ENCODE assay signal across 14 cellular contexts in genomic region chr5:77022511-77023417, GRCh38. TPM values are rescaled to one million over a fixed set of nuclear protein-coding genes. Genes with fewer than 3 reads are reported as not detected.
DNase-seq lines count a peak whose midpoint lies in the region; ATAC-seq, FAIRE-seq and TF ChIP-seq lines count a peak whose summit lies in the region.
"Had no signal": no experiment of that assay in that cellular context is flagged by ENCODE, and none has a peak within 500 bp of the region (broad histone marks: within the 10 kb centered on the region; RNA-seq: fewer than 3 reads in every experiment).

No MANE protein-coding gene starts in this region.

- CTCF ChIA-PET in K562 (lab: Yijun Ruan, JAX; ENCODE audit: low intra/inter-chr PET ratio), result no interaction called here
- CTCF ChIA-PET in activated CD4-positive, alpha-beta T cell treated with anti-CD3 and anti-CD28 coated beads for 36 hours (lab: Charles Lee), result interaction anchor here (0.7 kb wide), 1 partner anchor 30 kb away, joined by 4 read pairs; no protein-coding TSS in a partner anchor

- intact Hi-C loops in K562 (cut with micrococcal nuclease) (no loop called here), right lobe of liver (cut with DNase I) (no loop called here)
- intact Hi-C loops in activated CD4-positive, alpha-beta T cell treated with anti-CD3 and anti-CD28 coated beads for 36 hours (cut with DNase I, micrococcal nuclease), result no loop called here

- no peak overlapping the region for H3K27ac Mint-ChIP-seq in activated CD4-positive, alpha-beta T cell treated with anti-CD3 and anti-CD28 coated beads for 36 hours
- H3K27ac Mint-ChIP-seq: B cell; CD8-positive, alpha-beta T cell had no signal

- TF ChIP-seq EP300 in K562 (IDR thresholded peaks at IDR 0.05; ENCODE audit: low read length), result no peak

- H3K4me1 ChIP-seq in K562 (replicated peaks in 1 of 2; ENCODE audit: control insufficient read depth in 2 of 2, insufficient read depth in 2 of 2, low read length in 2 of 2) (no peaks in the 10 kb centered on the region), right lobe of liver (peaks cover 0 to 13% (median 1%) of the 10 kb centered on the region in 4 donors)
- H3K4me1 ChIP-seq: HAP-1 had no signal

- no peaks in the 10 kb centered on the region for H3K36me3 Mint-ChIP-seq in activated CD4-positive, alpha-beta T cell treated with anti-CD3 and anti-CD28 coated beads for 36 hours (ENCODE audit: low read depth)
- H3K36me3 Mint-ChIP-seq: CD8-positive, alpha-beta T cell had no signal

- BruUV-seq in K562 (replicated peaks; lab: Mats Ljungman, UMichigan), result no TSS peak

- H4K20me1 ChIP-seq in K562 (replicated peaks; ENCODE audit: control insufficient read depth, insufficient read depth, low read length), result no peaks in the 10 kb centered on the region
- H4K20me1 ChIP-seq: BLaER1 treated with 17β-estradiol and CSF1 and Interleukin-3, amounts not matched to agents 10 nM and 100 nM had no signal

- no peak for TF ChIP-seq POLR2A in K562 (conservative IDR thresholded peaks at IDR 0.05)
- no peak for TF ChIP-seq POLR2A in right lobe of liver (IDR thresholded peaks at IDR 0.05)

- H3K4me1 Mint-ChIP-seq in activated CD4-positive, alpha-beta T cell treated with anti-CD3 and anti-CD28 coated beads for 36 hours, result no peaks in the 10 kb centered on the region
- H3K4me1 Mint-ChIP-seq: B cell had no signal

- H3K4me3 Mint-ChIP-seq in activated CD4-positive, alpha-beta T cell treated with anti-CD3 and anti-CD28 coated beads for 36 hours, result no peak overlapping the region
- H3K4me3 Mint-ChIP-seq: B cell; CD8-positive, alpha-beta T cell had no signal

- no peak overlapping the region for H3K4me2 ChIP-seq in K562 (ENCODE audit: insufficient read depth, low read length)

- TF ChIP-seq RAD21 in K562 (CRISPR knock-in tag; conservative IDR thresholded peaks at IDR 0.05 in 1 of 2, IDR thresholded peaks at IDR 0.05 in 1 of 2), result no peak

- H2AFZ ChIP-seq in K562 (ENCODE audit: low read depth, low read length), result no peak overlapping the region
- H2AFZ ChIP-seq: GM23248 had no signal

- H3K36me3 ChIP-seq in K562 (ENCODE audit: control insufficient read depth, insufficient read depth, low read length) (no peaks in the 10 kb centered on the region), right lobe of liver (no peaks in the 10 kb centered on the region)
- H3K36me3 ChIP-seq: BLaER1 treated with 17β-estradiol and CSF1 and Interleukin-3, amounts not matched to agents 10 nM and 100 nM; HAP-1 had no signal

- no peaks in the 10 kb centered on the region for H3K9me3 Mint-ChIP-seq in activated CD4-positive, alpha-beta T cell treated with anti-CD3 and anti-CD28 coated beads for 36 hours (ENCODE audit: low read depth)

- FAIRE-seq in K562 (lab: Jason Lieb, UNC), result no peak

- H3K27me3 Mint-ChIP-seq in activated CD4-positive, alpha-beta T cell treated with anti-CD3 and anti-CD28 coated beads for 36 hours, result peaks cover 16% of the 10 kb centered on the region

- ATAC-seq in K562 (no peak), right lobe of liver (peak; percentile 89 to 96 (median 94))
- ATAC-seq in activated CD4-positive, alpha-beta T cell treated with anti-CD3 and anti-CD28 coated beads for 36 hours, result no peak
- ATAC-seq: CD8-positive, alpha-beta T cell had no signal

- no peaks in the 10 kb centered on the region for H3K79me2 ChIP-seq in K562 (ENCODE audit: control insufficient read depth, insufficient read depth, low read length)

- H3K9me1 ChIP-seq in K562 (ENCODE audit: control insufficient read depth, insufficient read depth, low read length), result no peaks in the 10 kb centered on the region

- 2% methylated on average over 7 of the region's 7 CpGs for WGBS in K562 (ENCODE audit: insufficient coverage, low coverage, missing lambda C conversion rate)
- 30% methylated on average over 6 of the region's 7 CpGs for WGBS in right lobe of liver (ENCODE audit: insufficient coverage, low coverage, low lambda C conversion rate, missing lambda C conversion rate)

- POLR2A ChIA-PET in K562 (lab: Yijun Ruan, JAX), result interaction anchor here (1.2 kb wide), 1 partner anchor 21 kb away, joined by 3 read pairs; no protein-coding TSS in a partner anchor
- POLR2A ChIA-PET in activated CD4-positive, alpha-beta T cell treated with anti-CD3 and anti-CD28 coated beads for 36 hours (lab: Charles Lee), result no interaction called here

- in situ Hi-C loops in K562 (cut with MboI), result no loop called here

- DNase-seq in K562 (ENCODE audit: extremely low read depth in 1 of 4, low spot score in 3 of 4) (no peak), left kidney (ENCODE audit: low read depth, low spot score) (peak; percentile 55), right lobe of liver (peak in 1 of 3 donors; percentile 62), NCI-H1694 (lab: John Stamatoyannopoulos, UW) (no peak), SKM-1 treated with dmso at 0.1 percent for 144 hours (lab: John Stamatoyannopoulos, UW; ENCODE audit: unreplicated experiment) (no peak)
- DNase-seq in activated CD4-positive, alpha-beta T cell treated with anti-CD3 and anti-CD28 coated beads for 36 hours, result no peak
- DNase-seq: Calu3; CD8-positive, alpha-beta T cell; DMS79 treated with DMSO at 0.1 percent for 48 hours; GF-D8; GM23248 had no signal

- TF ChIP-seq CTCF in K562 (IDR thresholded peaks at IDR 0.05 in 2 of 3, conservative IDR thresholded peaks at IDR 0.05 in 1 of 3; ENCODE audit: insufficient read depth in 2 of 3, low read depth in 1 of 3, low read length in 3 of 3), result no peak
- no peak for TF ChIP-seq CTCF in right lobe of liver (IDR thresholded peaks at IDR 0.05)

- H3K9me3 ChIP-seq in K562 (replicated peaks; ENCODE audit: control insufficient read depth, insufficient read depth, low read depth, low read length) (no peaks in the 10 kb centered on the region), right lobe of liver (no peaks in the 10 kb centered on the region)
- H3K9me3 ChIP-seq: HAP-1 had no signal

- H3K27me3 ChIP-seq in K562 (ENCODE audit: control insufficient read depth in 2 of 2, insufficient read depth in 2 of 2, low read length in 2 of 2) (no peaks in the 10 kb centered on the region), right lobe of liver (no peaks in the 10 kb centered on the region)
- H3K27me3 ChIP-seq: BLaER1 treated with 17β-estradiol and CSF1 and Interleukin-3, amounts not matched to agents 10 nM and 100 nM had no signal

- H3K9ac ChIP-seq in K562 (ENCODE audit: insufficient read depth in 1 of 2, low read depth in 2 of 2, low read length in 2 of 2), result no peak overlapping the region
- H3K9ac ChIP-seq: BLaER1 treated with 17β-estradiol and CSF1 and Interleukin-3, amounts not matched to agents 10 nM and 100 nM; GM23248 had no signal

- H3K4me3 ChIP-seq in K562 (no peak overlapping the region), right lobe of liver (no peak overlapping the region)
- H3K4me3 ChIP-seq: BLaER1 treated with 17β-estradiol and CSF1 and Interleukin-3, amounts not matched to agents 10 nM and 100 nM; GM23248; HAP-1 had no signal

- H3K27ac ChIP-seq in K562 (ENCODE audit: extremely low read depth, low read depth, low read length) (no peak overlapping the region), right lobe of liver (peak overlapping the region in 2 of 3 donors; percentile 36 to 62)
- H3K27ac ChIP-seq: BLaER1 treated with 17β-estradiol and CSF1 and Interleukin-3, amounts not matched to agents 10 nM and 100 nM; GM23248 had no signal

TF ChIP-seq in K562, 482 proteins besides CTCF, POLR2A, EP300 and RAD21 (continues in another document):
- no peak for TF ChIP-seq USF2 (CRISPR knock-in tag; IDR thresholded peaks at IDR 0.05)
- no peak for TF ChIP-seq ZNF133 (CRISPR knock-in tag; IDR thresholded peaks at IDR 0.05)
- TF ChIP-seq ZNF354B (CRISPR knock-in tag; IDR thresholded peaks at IDR 0.05), result no peak
- TF ChIP-seq IFI16 (CRISPR knock-in tag; IDR thresholded peaks at IDR 0.05), result no peak
- TF ChIP-seq SMAD2 (IDR thresholded peaks at IDR 0.05; ENCODE audit: low read depth, low read length), result no peak
- TF ChIP-seq ZNF449 (CRISPR knock-in tag; IDR thresholded peaks at IDR 0.05), result no peak

RNA-seq across cellular contexts. Expression of gene AGGF1, which starts 7.4 kb away (rescaled TPM):
- 8.7 and 14.0 TPM in 2 replicates for total RNA-seq in K562 (2011; cell fraction: chromatin; rRNA removed; ENCODE audit: low replicate concordance)
- 4.8 and 7.0 TPM in 2 replicates for total RNA-seq in K562 (2011; cell fraction: nucleolus; rRNA removed)
- total RNA-seq in K562 (2011; cell fraction: nucleoplasm; rRNA removed), result 7.1 and 8.5 TPM in 2 replicates
- total RNA-seq in K562 (2014; rRNA removed) (15.6 and 19.8 TPM in 2 replicates), K562 (2014; rRNA removed; fragmentation: Illumina TruSeq; extraction: Trizol) (14.7 and 17.8 TPM in 2 replicates), K562 (2015; rRNA removed; fragmentation: Illumina TruSeq; extraction: Trizol) (12.1 and 13.4 TPM in 2 replicates), K562 (2021) (16.7 and 17.2 TPM in 2 replicates), right lobe of liver (10 to 100 TPM in 5 of 6 experiments, 1 to 10 TPM in 1; 9.1 to 15.3 (median 11.4) TPM)
- polyA plus RNA-seq in K562 (2011; rRNA removed) (15.6 and 20.4 TPM in 2 replicates), K562 (2014; fragmentation: Illumina TruSeq; extraction: Trizol) (10.7 and 12.9 TPM in 2 replicates), K562 (2014; fragmentation: Nextera tagmentation; extraction: Ambion mirVana) (1 to 10 TPM; 5.2 to 5.8 TPM), K562 (2014; rRNA removed) (10.0 and 12.4 TPM in 2 replicates)
- polyA plus RNA-seq in K562 (2011; cell fraction: cytosol; rRNA removed), result 6.5 and 9.1 TPM in 2 replicates
- polyA plus RNA-seq in K562 (2011; cell fraction: nucleus; rRNA removed), result 6.0 and 6.9 TPM in 2 replicates
- 10.0 and 12.8 TPM in 2 replicates for polyA plus RNA-seq in K562 (2012)
- polyA minus RNA-seq in K562 (2011; rRNA and poly(A)+ RNA removed), result 10.4 and 13.3 TPM in 2 replicates
- 6.3 and 8.2 TPM in 2 replicates for polyA minus RNA-seq in K562 (2011; cell fraction: cytosol; rRNA and poly(A)+ RNA removed)
- 9.6 and 15.6 TPM in 2 replicates for polyA minus RNA-seq in K562 (2011; cell fraction: nucleus; rRNA and poly(A)+ RNA removed)
- total RNA-seq in activated CD4-positive, alpha-beta T cell treated with anti-CD3 and anti-CD28 coated beads for 36 hours, result 10 to 100 TPM; 25.5 to 33.2 TPM

Comparison
In these comparisons a context has a peak if more than half of its experiments do, and no peak if none do; other contexts are left out.
1. ATAC-seq: peak in right lobe of liver (4 of 4); none in K562 (single experiment) and activated CD4-positive, alpha-beta T cell treated with anti-CD3 and anti-CD28 coated beads for 36 hours (single experiment).